2 cellular contexts compared by ENCODE assay signal in genomic region chr4:152015597-152016324, GRCh38.
TF ChIP-seq lines count a peak whose summit lies in the region.

No MANE protein-coding gene starts in this region.

TF ChIP-seq in HEK293, 187 proteins besides CTCF, POLR2A, EP300 and RAD21:
- peak; percentile 40 for TF ChIP-seq ZFHX2 (tag by site-specific recombination; conservative IDR thresholded peaks at IDR 0.05)
- TF ChIP-seq GLIS2 (tag by site-specific recombination; IDR thresholded peaks at IDR 0.05), result no peak
- no peak for TF ChIP-seq ZNF513 (tag by site-specific recombination; IDR thresholded peaks at IDR 0.05)
- TF ChIP-seq ATF2 (tag by site-specific recombination; IDR thresholded peaks at IDR 0.05; ENCODE audit: low read depth), result peak; percentile 65
- TF ChIP-seq EGR2 (tag by site-specific recombination; IDR thresholded peaks at IDR 0.05; ENCODE audit: low read depth), result peak; percentile 30; the same call in 1 of the 2 replicates

TF ChIP-seq in K562, 482 proteins besides CTCF, POLR2A, EP300 and RAD21:
- TF ChIP-seq ATF3 (IDR thresholded peaks at IDR 0.05), result peak; percentile 10; the same call in 1 of the 2 replicates
- TF ChIP-seq ATF3 (CRISPR knock-in tag; conservative IDR thresholded peaks at IDR 0.05), result no peak
- no peak for TF ChIP-seq NKRF (IDR thresholded peaks at IDR 0.05; ENCODE audit: borderline replicate concordance)
- no peak for TF ChIP-seq ELF1 (tag; IDR thresholded peaks at IDR 0.05)
- no peak for TF ChIP-seq ZFP1 (CRISPR knock-in tag; IDR thresholded peaks at IDR 0.05)
- TF ChIP-seq ZNF165 (CRISPR knock-in tag; IDR thresholded peaks at IDR 0.05; ENCODE audit: borderline replicate concordance), result no peak
- TF ChIP-seq IRF1 (CRISPR knock-in tag; IDR thresholded peaks at IDR 0.05; ENCODE audit: borderline replicate concordance), result no peak
- TF ChIP-seq HDAC1 (IDR thresholded peaks at IDR 0.05), result no peak
